Comparison of ENCODE assay signal across 10 cellular contexts in the genomic region with DNA sequence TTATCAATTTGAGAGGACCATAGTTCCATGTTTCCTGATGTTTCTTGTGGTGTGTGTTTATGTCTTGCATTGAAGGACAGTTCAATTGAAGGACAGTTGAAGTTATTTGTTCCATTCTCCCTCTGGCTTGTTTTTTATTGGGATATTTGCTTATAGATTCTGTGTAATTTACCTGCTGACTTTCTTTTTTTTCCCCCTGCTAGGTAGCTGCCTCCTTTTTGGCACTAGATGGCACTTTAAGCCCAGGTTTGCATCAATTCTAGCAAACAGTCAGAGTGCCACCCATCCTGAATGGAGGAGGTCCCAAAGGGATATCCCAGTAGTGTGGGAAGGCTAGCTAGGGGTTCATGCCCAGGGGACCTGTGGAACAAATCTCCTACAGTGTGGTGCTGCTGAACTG.
DNase-seq lines count a peak whose midpoint lies in the region; ATAC-seq lines count a peak whose summit lies in the region.
"Had no signal": no experiment of that assay in that cellular context is flagged by ENCODE, and none has a peak within 500 bp of the region (broad histone marks: within the 10 kb centered on the region; RNA-seq: fewer than 3 reads in every experiment).

No MANE protein-coding gene starts in this region.

- ATAC-seq in GM21737 (IDR thresholded peaks at IDR 0.05; ENCODE audit: unreplicated experiment) (no peak), HG02588 (IDR thresholded peaks at IDR 0.05; ENCODE audit: unreplicated experiment) (no peak)

- peak; percentile 13 for DNase-seq in NOMO-1 treated with DMSO at 0.1 percent for 48 hours (lab: John Stamatoyannopoulos, UW; ENCODE audit: unreplicated experiment)
- no peak for DNase-seq in NOMO-1 treated with dmso at 0.1 percent for 144 hours (lab: John Stamatoyannopoulos, UW; ENCODE audit: unreplicated experiment)
- DNase-seq in NCI-H2029 treated with DMSO at 0.1 percent for 48 hours (lab: John Stamatoyannopoulos, UW) = peak; percentile 1
- DNase-seq in astrocyte of the hippocampus (ENCODE audit: low read depth, low spot score) = peak; percentile 4
- DNase-seq in renal cortical epithelial cell (ENCODE audit: low read depth) = peak; percentile 7
- no peak for DNase-seq in hippocampal formation (lab: John Stamatoyannopoulos, UW)
- DNase-seq: activated effector memory CD4-positive, alpha-beta T cell treated with Interleukin-2 at 50 U/mL for 16 hours; heart left ventricle had no signal

Comparison
In these comparisons a context has a peak if more than half of its experiments do, and no peak if none do; other contexts are left out.
1. DNase-seq: peak in NOMO-1 treated with DMSO at 0.1 percent for 48 hours (single experiment), NCI-H2029 treated with DMSO at 0.1 percent for 48 hours (single experiment), astrocyte of the hippocampus (single experiment) and renal cortical epithelial cell (single experiment); none in NOMO-1 treated with dmso at 0.1 percent for 144 hours (single experiment) and hippocampal formation (0 of 2).